In the genomic region with DNA sequence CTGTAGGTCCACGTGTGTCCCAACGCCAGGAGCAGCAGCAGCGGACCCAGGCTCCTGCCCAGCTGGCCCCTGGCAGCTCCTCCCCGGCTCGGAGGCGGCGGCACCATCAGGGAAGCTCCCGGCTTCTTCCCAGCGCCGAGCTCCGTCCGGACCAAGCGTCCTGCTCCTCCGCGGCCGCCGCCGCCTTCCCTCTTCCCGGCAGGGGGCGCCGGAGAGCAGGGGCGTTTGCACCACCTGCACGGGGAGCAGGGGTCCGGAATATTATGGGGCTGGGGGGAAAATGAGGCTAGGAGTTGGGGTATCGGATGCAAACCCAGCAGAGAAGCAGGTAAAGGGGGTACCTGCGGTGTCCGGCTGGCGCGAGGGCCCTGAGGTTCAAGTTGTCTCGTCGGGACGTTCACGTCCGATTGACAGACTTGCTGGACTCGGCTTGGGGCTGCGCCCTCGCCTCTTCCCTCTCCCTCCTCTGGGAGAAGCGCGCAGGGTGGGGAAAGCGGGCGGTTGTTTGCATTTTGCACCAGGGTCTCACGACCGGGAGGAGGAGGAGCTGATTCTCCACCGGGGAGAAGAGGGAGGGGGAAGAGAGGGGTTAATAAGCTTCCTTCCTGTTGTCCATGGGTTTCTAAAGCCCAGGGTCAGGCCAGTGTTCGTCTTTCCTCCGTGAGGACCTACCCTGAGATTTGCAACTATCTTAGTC, we compare ENCODE assay signal across 8 cellular contexts. TPM values are rescaled to one million over a fixed set of nuclear protein-coding genes. Genes with fewer than 3 reads are reported as not detected.
DNase-seq lines count a peak whose midpoint lies in the region; ATAC-seq and TF ChIP-seq lines count a peak whose summit lies in the region.

Gene CCBE1, minus strand, starts transcription at position 188 of the 697 bp plus-strand sequence.

- H3K4me1 ChIP-seq in prostate gland (replicated peaks): peaks cover 6% of the 10 kb centered on the region

- intact Hi-C loops in head of caudate nucleus (cut with DNase I): no loop called here
- intact Hi-C loops in prostate gland (cut with DNase I): loop anchor here (1.0 to 5.0 kb wide), 6 partner anchors 40 to 240 kb away; no protein-coding TSS in a partner anchor

- DNase-seq in Caki2 (ENCODE audit: low read depth) (peak; percentile 31), NCI-H1092 (lab: John Stamatoyannopoulos, UW) (peak; percentile 53), head of caudate nucleus (peak in 37 of 42 donors; percentile 5 to 78 (median 45)), prostate gland (ENCODE audit: low spot score) (peak; percentile 43), HT-29 (ENCODE audit: low spot score) (no peak), putamen (ENCODE audit: low spot score) (no peak)

- no peaks in the 10 kb centered on the region for H3K36me3 Mint-ChIP-seq in activated T-helper 17 cell treated with anti-CD3 and anti-CD28 coated beads, Interleukin-2, amount 50 U/mL, for 72 hours (ENCODE audit: low read depth)

- in situ Hi-C loops in Caki2 (cut with HindIII; ENCODE audit: low pct_unique_long_range_greater_than_20kb, low sequenced_read_pairs): no loop called here

- H3K27me3 Mint-ChIP-seq in activated T-helper 17 cell treated with anti-CD3 and anti-CD28 coated beads, Interleukin-2, amount 50 U/mL, for 72 hours: peaks cover 55% of the 10 kb centered on the region

- peak within 1 kb of the TSS; percentile 15 for H3K4me3 Mint-ChIP-seq in activated T-helper 17 cell treated with anti-CD3 and anti-CD28 coated beads, Interleukin-2, amount 50 U/mL, for 72 hours

- no peak within 1 kb of the TSS for H3K27ac Mint-ChIP-seq in activated T-helper 17 cell treated with anti-CD3 and anti-CD28 coated beads, Interleukin-2, amount 50 U/mL, for 72 hours

- H3K36me3 ChIP-seq in prostate gland: no peaks in the 10 kb centered on the region

- no peaks in the 10 kb centered on the region for H3K27me3 ChIP-seq in prostate gland (replicated peaks; ENCODE audit: insufficient read depth)

- H3K4me1 Mint-ChIP-seq in activated T-helper 17 cell treated with anti-CD3 and anti-CD28 coated beads, Interleukin-2, amount 50 U/mL, for 72 hours: peaks cover 4% of the 10 kb centered on the region

- no peaks in the 10 kb centered on the region for H3K9me3 ChIP-seq in prostate gland

- ATAC-seq in GM21367 (IDR thresholded peaks at IDR 0.05; ENCODE audit: unreplicated experiment): peak; percentile 69
- no peak for ATAC-seq in activated T-helper 17 cell treated with anti-CD3 and anti-CD28 coated beads, Interleukin-2, amount 50 U/mL, for 72 hours (replicated peaks)

- H3K4me3 ChIP-seq in prostate gland: peak within 1 kb of the TSS; percentile 34 to 36

- peak; percentile 55 to 74 (median 64) for TF ChIP-seq CTCF in prostate gland (IDR thresholded peaks at IDR 0.05)

- no peaks in the 10 kb centered on the region for H3K9me3 Mint-ChIP-seq in activated T-helper 17 cell treated with anti-CD3 and anti-CD28 coated beads, Interleukin-2, amount 50 U/mL, for 72 hours

- peak within 1 kb of the TSS; percentile 29 to 58 for H3K27ac ChIP-seq in prostate gland

- under 1% methylated on average over 41 of the region's 46 CpGs for WGBS in prostate gland

- TF ChIP-seq POLR2A in prostate gland (IDR thresholded peaks at IDR 0.05): no peak

RNA-seq across cellular contexts. Expression of gene CCBE1, which starts in this region (rescaled TPM):
- 0.17 TPM in 1 of 2 replicates, not detected in the other for total RNA-seq in Caki2 (2014; rRNA removed; shearing (Covaris generic); ENCODE audit: low replicate concordance)
- under 1 TPM; 0.04 to 0.08 TPM for total RNA-seq in activated T-helper 17 cell treated with anti-CD3 and anti-CD28 coated beads, Interleukin-2, amount 50 U/mL, for 72 hours
- total RNA-seq in prostate gland: 1 to 10 TPM; 1.8 to 2.0 TPM
- total RNA-seq in HT-29 (2014; rRNA removed; shearing (Covaris generic)): not detected in 2 replicates

Comparison
In these comparisons a context has a peak if more than half of its experiments do, and no peak if none do; other contexts are left out.
1. Peak in DNase-seq in Caki2; RNA of the gene not detected or under 1 TPM.
2. DNase-seq: peak in NCI-H1092 (single experiment), head of caudate nucleus (37 of 42) and prostate gland (single experiment); none in HT-29 (single experiment) and putamen (single experiment).